8 cellular contexts compared by ENCODE assay signal in the genomic region with DNA sequence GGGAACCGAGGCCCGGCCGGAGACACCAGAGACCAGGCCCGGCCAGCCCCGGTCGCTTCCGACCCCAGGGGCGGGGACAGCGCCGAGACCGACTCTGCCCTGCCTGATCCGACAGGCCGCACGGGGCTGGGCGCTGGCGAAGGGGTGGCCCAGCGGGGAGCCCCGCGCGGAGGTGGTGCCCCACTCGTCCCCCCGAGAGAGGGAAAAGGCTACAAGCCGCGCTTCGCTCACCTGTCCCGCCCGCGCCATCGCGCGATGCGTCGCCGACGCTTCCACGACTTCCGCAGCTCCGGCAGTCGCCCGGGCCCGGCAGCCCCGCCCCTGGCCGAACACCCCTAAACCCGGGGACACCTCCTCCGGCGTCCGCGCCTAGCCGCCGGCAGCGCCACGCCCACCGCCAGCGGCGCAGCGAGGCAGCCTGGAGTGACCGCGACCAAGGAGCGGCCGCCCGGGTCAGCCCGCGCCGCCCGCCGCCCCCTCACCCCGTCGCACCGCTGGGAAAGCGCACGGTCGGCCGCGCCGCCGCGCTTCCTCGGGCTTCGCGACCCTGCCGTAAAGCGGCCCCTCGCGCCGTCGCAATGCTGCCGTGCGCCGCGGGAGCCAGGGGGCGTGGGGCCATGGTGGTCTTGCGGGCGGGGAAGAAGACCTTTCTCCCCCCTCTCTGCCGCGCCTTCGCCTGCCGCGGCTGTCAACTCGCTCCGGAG. TPM values are rescaled to one million over a fixed set of nuclear protein-coding genes. Genes with fewer than 3 reads are reported as not detected.
DNase-seq lines count a peak whose midpoint lies in the region; ATAC-seq, FAIRE-seq and TF ChIP-seq lines count a peak whose summit lies in the region.

A gene with protein sequence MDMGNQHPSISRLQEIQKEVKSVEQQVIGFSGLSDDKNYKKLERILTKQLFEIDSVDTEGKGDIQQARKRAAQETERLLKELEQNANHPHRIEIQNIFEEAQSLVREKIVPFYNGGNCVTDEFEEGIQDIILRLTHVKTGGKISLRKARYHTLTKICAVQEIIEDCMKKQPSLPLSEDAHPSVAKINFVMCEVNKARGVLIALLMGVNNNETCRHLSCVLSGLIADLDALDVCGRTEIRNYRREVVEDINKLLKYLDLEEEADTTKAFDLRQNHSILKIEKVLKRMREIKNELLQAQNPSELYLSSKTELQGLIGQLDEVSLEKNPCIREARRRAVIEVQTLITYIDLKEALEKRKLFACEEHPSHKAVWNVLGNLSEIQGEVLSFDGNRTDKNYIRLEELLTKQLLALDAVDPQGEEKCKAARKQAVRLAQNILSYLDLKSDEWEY (minus strand): TSS at position 273 of the 704 bp plus-strand sequence. CDS start 1,493 bp downstream, outside the sequence.
Gene COA8, plus strand, starts transcription at position 576 of the 704 bp plus-strand sequence. Its CDS starts 42 bp downstream, at position 618.

- ATAC-seq in GM21423 (IDR thresholded peaks at IDR 0.05; ENCODE audit: unreplicated experiment), result peak; percentile 77

- H3K4me3 ChIP-seq in HUES64 (ENCODE audit: low read length), result peak within 1 kb of the TSS; percentile 99
- H3K4me3 ChIP-seq in PC-9, result peak within 1 kb of the TSS; percentile 87
- peak within 1 kb of the TSS; percentile 63 to 98 for H3K4me3 ChIP-seq in esophagus (ENCODE audit: low read depth in 1 of 2, low read length in 2 of 2)
- peak within 1 kb of the TSS; percentile 64 to 98 for H3K4me3 ChIP-seq in muscle layer of colon (ENCODE audit: low read depth in 1 of 2, low read length in 2 of 2)

- H3K9me2 ChIP-seq in PC-9 (ENCODE audit: insufficient read depth), result no peaks in the 10 kb centered on the region

- H3K79me2 ChIP-seq in PC-9 (ENCODE audit: low read depth), result peaks cover 97% of the 10 kb centered on the region

- DNase-seq in D721Med (ENCODE audit: insufficient read length, low spot score), result peak; percentile 95
- DNase-seq in PC-9, result peak; percentile 86 to 98
- peak; percentile 94 for DNase-seq in activated T-cell treated with anti-CD3 and anti-CD28 coated beads, Interleukin-2, amount 50 U/mL, for 24 hours
- DNase-seq in stimulated activated CD8-positive, alpha-beta memory T cell treated with anti-CD3 and anti-CD28 coated beads, Interleukin-7, amount 100 ng/mL, for 1 hour (ENCODE audit: low read depth in 2 of 2), result peak; percentile 67 to 72

- H2AFZ ChIP-seq in PC-9, result peak within 1 kb of the TSS; percentile 93

- H3K36me3 ChIP-seq in HUES64 (ENCODE audit: insufficient read depth, low read length) (peaks cover 29% of the 10 kb centered on the region), PC-9 (ENCODE audit: low read depth) (peaks cover 30% of the 10 kb centered on the region), esophagus (ENCODE audit: control insufficient read depth in 2 of 2, insufficient read depth in 2 of 2, low read length in 1 of 2) (peaks cover 0 to 3% of the 10 kb centered on the region in 2 donors), muscle layer of colon (ENCODE audit: insufficient read depth, low read length) (peaks cover 22% of the 10 kb centered on the region)

- H3K9me3 Mint-ChIP-seq in activated T-cell treated with anti-CD3 and anti-CD28 coated beads, Interleukin-2, amount 50 U/mL, for 24 hours, result no peaks in the 10 kb centered on the region

- TF ChIP-seq CTCF in D721Med (IDR thresholded peaks at IDR 0.05; ENCODE audit: insufficient read depth, missing control alignments) (no peak), PC-9 (conservative IDR thresholded peaks at IDR 0.05) (no peak)

- WGBS in HUES64, result under 1% methylated on average over 100 of the region's 100 CpGs
- 0% methylated on average over 90 to 100 of the region's 100 CpGs for WGBS in esophagus, 2 donors

- peaks cover 65% of the 10 kb centered on the region for H3K36me3 Mint-ChIP-seq in activated T-cell treated with anti-CD3 and anti-CD28 coated beads, Interleukin-2, amount 50 U/mL, for 24 hours (ENCODE audit: low read depth)

- intact Hi-C loops in PC-9 (cut with micrococcal nuclease; ENCODE audit: unreplicated experiment), result loop anchor here (5.0 kb wide), 3 partner anchors 40 to 145 kb away; partner anchors contain the start of gene CKB

- H4K20me1 ChIP-seq in PC-9 (ENCODE audit: insufficient read depth), result peaks cover 65% of the 10 kb centered on the region

- no peaks in the 10 kb centered on the region for H3K27me3 ChIP-seq in HUES64 (ENCODE audit: insufficient read depth, low read length)
- no peaks in the 10 kb centered on the region for H3K27me3 ChIP-seq in PC-9 (ENCODE audit: insufficient read depth, low read depth)
- H3K27me3 ChIP-seq in esophagus (ENCODE audit: control insufficient read depth in 1 of 2, insufficient read depth in 2 of 2, low read length in 2 of 2), result no peaks in the 10 kb centered on the region
- H3K27me3 ChIP-seq in muscle layer of colon (ENCODE audit: control insufficient read depth in 1 of 2, insufficient read depth in 2 of 2, low read length in 2 of 2), result no peaks in the 10 kb centered on the region

- peak within 1 kb of the TSS; percentile 96 for H3K4me2 ChIP-seq in PC-9

- H3K27ac ChIP-seq in HUES64 (ENCODE audit: low read depth, low read length), result peak within 1 kb of the TSS; percentile 97
- H3K27ac ChIP-seq in PC-9, result peak within 1 kb of the TSS; percentile 76
- peak within 1 kb of the TSS; percentile 96 to 98 for H3K27ac ChIP-seq in esophagus (ENCODE audit: low read depth in 2 of 2, low read length in 1 of 2)
- H3K27ac ChIP-seq in muscle layer of colon (ENCODE audit: low read depth, low read length), result peak within 1 kb of the TSS; percentile 79

- H3K27me3 Mint-ChIP-seq in activated T-cell treated with anti-CD3 and anti-CD28 coated beads, Interleukin-2, amount 50 U/mL, for 24 hours, result no peaks in the 10 kb centered on the region

- H3K9ac ChIP-seq in HUES64 (ENCODE audit: low read depth, low read length), result peak within 1 kb of the TSS; percentile 98
- H3K9ac ChIP-seq in muscle layer of colon (ENCODE audit: low read length), result peak within 1 kb of the TSS; percentile 88

- BruUV-seq in PC-9 (replicated peaks; lab: Mats Ljungman, UMichigan), result no TSS peak

- H3K4me1 ChIP-seq in HUES64 (ENCODE audit: insufficient read depth, low read length) (peaks cover 5% of the 10 kb centered on the region; the same call in 1 of the 2 replicates), PC-9 (replicated peaks; ENCODE audit: insufficient read depth) (peaks cover 49% of the 10 kb centered on the region), esophagus (ENCODE audit: control insufficient read depth in 2 of 2, insufficient read depth in 2 of 2, low read length in 1 of 2) (peaks cover 2% of the 10 kb centered on the region in 2 donors), muscle layer of colon (ENCODE audit: insufficient read depth, low read length) (peaks cover 51% of the 10 kb centered on the region)

- no peak for FAIRE-seq in D721Med (lab: Jason Lieb, UNC)

- peaks cover 71% of the 10 kb centered on the region for H3F3A ChIP-seq in PC-9 (ENCODE audit: insufficient read depth, low read depth)

- H3K4me3 Mint-ChIP-seq in activated T-cell treated with anti-CD3 and anti-CD28 coated beads, Interleukin-2, amount 50 U/mL, for 24 hours, result peak within 1 kb of the TSS; percentile 95

- H3K9me3 ChIP-seq in HUES64 (ENCODE audit: insufficient read depth, low read depth, low read length) (no peaks in the 10 kb centered on the region), PC-9 (ENCODE audit: insufficient read depth, low read depth) (no peaks in the 10 kb centered on the region), esophagus (ENCODE audit: control insufficient read depth in 2 of 2, insufficient read depth in 1 of 2, low read depth in 1 of 2, low read length in 1 of 2) (no peaks in the 10 kb centered on the region), muscle layer of colon (ENCODE audit: low read length) (no peaks in the 10 kb centered on the region)

- CTCF ChIA-PET in PC-9 (lab: Charles Lee), result interaction anchor here (0.6 to 1.5 kb wide), 4 partner anchors 10 to 1037 kb away, joined by 5 to 10 read pairs (median 6); no protein-coding TSS in a partner anchor

- H3K4me1 Mint-ChIP-seq in activated T-cell treated with anti-CD3 and anti-CD28 coated beads, Interleukin-2, amount 50 U/mL, for 24 hours (ENCODE audit: low read depth), result peaks cover 65% of the 10 kb centered on the region

- POLR2A ChIA-PET in PC-9 (lab: Charles Lee; ENCODE audit: unreplicated experiment), result interaction anchor here (0.6 to 2.3 kb wide), 8 partner anchors 10 to 1906 kb away, joined by 4 to 17 read pairs (median 7); no protein-coding TSS in a partner anchor

- peak within 1 kb of the TSS; percentile 94 for H3K27ac Mint-ChIP-seq in activated T-cell treated with anti-CD3 and anti-CD28 coated beads, Interleukin-2, amount 50 U/mL, for 24 hours

RNA-seq across cellular contexts. Expression of the first gene that starts in this region (rescaled TPM):
- polyA plus RNA-seq in HUES64 (2013, experiment 1 of 2), result 20.5 TPM
- polyA plus RNA-seq in HUES64 (2013, experiment 2 of 2), result 21.2 TPM
- total RNA-seq in PC-9 (2021), result 61.5 and 76.5 TPM in 2 replicates
- 10 to 100 TPM in 1 of 2 donors, 1 to 10 TPM in 1; 7.1 to 12.7 TPM for polyA plus RNA-seq in esophagus

RNA-seq across cellular contexts. Expression of gene COA8, which starts in this region (rescaled TPM):
- 21.1 TPM for polyA plus RNA-seq in HUES64 (2013, experiment 1 of 2)
- 31.8 TPM for polyA plus RNA-seq in HUES64 (2013, experiment 2 of 2)
- total RNA-seq in PC-9 (2021), result 93.8 and 101 TPM in 2 replicates
- 10 to 100 TPM; 35.1 to 39.3 TPM for polyA plus RNA-seq in esophagus

Comparison
In these comparisons a context has a peak if more than half of its experiments do, and no peak if none do; other contexts are left out.
1. Peak in every context shown above with its lines: DNase-seq, ATAC-seq, H3K4me3 ChIP-seq and H3K27ac ChIP-seq.